ENCODE assay signal across 8 cellular contexts in genomic region chr16:30651124-30652004, GRCh38. TPM values are rescaled to one million over a fixed set of nuclear protein-coding genes. Genes with fewer than 3 reads are reported as not detected.
DNase-seq lines count a peak whose midpoint lies in the region; ATAC-seq, FAIRE-seq and TF ChIP-seq lines count a peak whose summit lies in the region.

No MANE protein-coding gene starts in this region.

- peaks cover 40% of the 10 kb centered on the region for H3K36me3 ChIP-seq in DND-41 (ENCODE audit: insufficient read depth, low read length)
- no peaks in the 10 kb centered on the region for H3K36me3 ChIP-seq in KMS-11 (ENCODE audit: insufficient read depth)
- H3K36me3 ChIP-seq in heart left ventricle, result peaks cover 0 to 42% (median 39%) of the 10 kb centered on the region in 9 donors

- H4K20me1 ChIP-seq in DND-41 (ENCODE audit: insufficient read depth, low read length) (no peaks in the 10 kb centered on the region), KMS-11 (ENCODE audit: insufficient read depth) (no peaks in the 10 kb centered on the region)

- H3K9ac ChIP-seq in DND-41 (ENCODE audit: low read depth, low read length) (peak overlapping the region; percentile 88), KMS-11 (peak overlapping the region; percentile 84)

- H3K9me3 ChIP-seq in DND-41 (ENCODE audit: insufficient read depth, low read length, severe bottlenecking) (no peaks in the 10 kb centered on the region), heart left ventricle (no peaks in the 10 kb centered on the region)

- H2AFZ ChIP-seq in DND-41 (ENCODE audit: low read depth, low read length) (peak overlapping the region; percentile 82), KMS-11 (ENCODE audit: low read depth) (peak overlapping the region; percentile 68)

- 0 to 1% (median 1%) methylated on average over 17 to 71 of the region's 71 CpGs for WGBS in heart left ventricle, 4 donors

- H3K79me2 ChIP-seq in DND-41 (ENCODE audit: insufficient read depth, low read length), result peaks cover 19% of the 10 kb centered on the region
- H3K79me2 ChIP-seq in KMS-11 (ENCODE audit: insufficient read depth, low read depth), result no peaks in the 10 kb centered on the region

- H3K4me3 ChIP-seq in DND-41 (ENCODE audit: low read depth in 1 of 2, low read length in 2 of 2) (peak overlapping the region; percentile 88 to 91), KMS-11 (IDR thresholded peaks at IDR 0.05; ENCODE audit: insufficient read depth, low read depth, low read length) (no peak overlapping the region), heart left ventricle (peak overlapping the region; percentile 60 to 93 (median 76))

- intact Hi-C loops in heart left ventricle (cut with DNase I), result loop anchor here in 3 of 10 donors (2.0 to 10.0 kb wide), 4 partner anchors 47 to 127 kb away; partner anchors contain the start of genes SRCAP (in 1 of the 3), ZNF688 (in 1 of the 3), ZNF768 (in 1 of the 3) and ZNF785 (in 1 of the 3)
- intact Hi-C loops in posterior vena cava (cut with DNase I), result no loop called here

- peak overlapping the region; percentile 93 for H3K27ac ChIP-seq in DND-41 (ENCODE audit: low read length)
- peak overlapping the region; percentile 74 for H3K27ac ChIP-seq in KMS-11
- H3K27ac ChIP-seq in heart left ventricle, result peak overlapping the region; percentile 67 to 99 (median 95)

- peaks cover 37% of the 10 kb centered on the region for H3K4me1 ChIP-seq in DND-41 (ENCODE audit: insufficient read depth, low read length)
- peaks cover 49% of the 10 kb centered on the region for H3K4me1 ChIP-seq in KMS-11 (ENCODE audit: low read depth, poor library complexity, severe bottlenecking)
- H3K4me1 ChIP-seq in heart left ventricle, result peaks cover 0 to 26% (median 14%) of the 10 kb centered on the region in 12 donors

- no peaks in the 10 kb centered on the region for H3K27me3 ChIP-seq in DND-41 (ENCODE audit: insufficient read depth, low read length, poor library complexity)
- no peaks in the 10 kb centered on the region for H3K27me3 ChIP-seq in KMS-11 (ENCODE audit: insufficient read depth, low read depth)
- H3K27me3 ChIP-seq in heart left ventricle, result no peaks in the 10 kb centered on the region

- DNase-seq in DND-41, result peak; percentile 67
- peak; percentile 45 for DNase-seq in SKM-1 treated with dmso at 0.1 percent for 144 hours (lab: John Stamatoyannopoulos, UW; ENCODE audit: unreplicated experiment)
- peak; percentile 55 for DNase-seq in activated naive CD8-positive, alpha-beta T cell treated with anti-CD3 and anti-CD28 coated beads, Interleukin-2, amount 50 U/mL, for 16 hours (ENCODE audit: low read depth, low spot score)
- peak; percentile 71 to 87 (median 75) for DNase-seq in heart left ventricle
- DNase-seq in posterior vena cava (ENCODE audit: low spot score), result peak; percentile 92
- DNase-seq in urothelium cell line (ENCODE audit: low spot score), result peak; percentile 81

- TF ChIP-seq CTCF in DND-41 (IDR thresholded peaks at IDR 0.05; ENCODE audit: borderline replicate concordance, extremely low read depth, low read length, poor library complexity, severe bottlenecking) (peak; percentile 72), KMS-11 (conservative IDR thresholded peaks at IDR 0.05; ENCODE audit: low read depth, low read length) (peak; percentile 56; the same call in 1 of the 2 replicates), heart left ventricle (IDR thresholded peaks at IDR 0.05) (peak; percentile 53 to 84 (median 72))

- no peak for TF ChIP-seq POLR2A in heart left ventricle (IDR thresholded peaks at IDR 0.05)

- no peak for FAIRE-seq in urothelium cell line (lab: Jason Lieb, UNC)

- ATAC-seq in DND-41 (ENCODE audit: insufficient read depth, low read depth), result peak; percentile 56
- ATAC-seq in GM21529 (IDR thresholded peaks at IDR 0.05; ENCODE audit: unreplicated experiment), result peak; percentile 54
- ATAC-seq in heart left ventricle, result peak; percentile 24 to 77 (median 60)

- H3K4me2 ChIP-seq in DND-41 (ENCODE audit: insufficient read depth, low read length), result peak overlapping the region; percentile 88
- peak overlapping the region; percentile 83 for H3K4me2 ChIP-seq in KMS-11

RNA-seq across cellular contexts. Expression of gene PRR14, which starts 0.6 kb away (rescaled TPM):
- total RNA-seq in heart left ventricle, result 10 to 100 TPM; 12.3 to 26.6 (median 20.2) TPM
- 10 to 100 TPM; 22.9 to 25.0 TPM for polyA plus RNA-seq in heart left ventricle
- total RNA-seq in posterior vena cava, result 10 to 100 TPM; 34.5 to 38.5 TPM

RNA-seq across cellular contexts. Expression of gene FBRS, which starts 6.9 kb away (rescaled TPM):
- total RNA-seq in heart left ventricle (10 to 100 TPM; 16.3 to 38.3 (median 31.9) TPM), posterior vena cava (10 to 100 TPM; 42.3 to 42.5 TPM)
- polyA plus RNA-seq in heart left ventricle, result 10 to 100 TPM; 27.2 to 38.1 TPM

RNA-seq across cellular contexts. Expression of gene ZNF689, which starts 41.2 kb away (rescaled TPM):
- 1 to 10 TPM; 4.0 to 7.9 (median 6.6) TPM for total RNA-seq in heart left ventricle
- polyA plus RNA-seq in heart left ventricle, result 1 to 10 TPM; 2.7 to 4.9 TPM
- 1 to 10 TPM; 6.9 to 7.1 TPM for total RNA-seq in posterior vena cava

RNA-seq across cellular contexts. Expression of gene SRCAP, which starts 47.6 kb away (rescaled TPM):
- total RNA-seq in heart left ventricle (10 to 100 TPM; 30.2 to 51.2 (median 44.7) TPM), posterior vena cava (10 to 100 TPM; 41.4 to 44.9 TPM)
- 10 to 100 TPM; 22.9 to 23.8 TPM for polyA plus RNA-seq in heart left ventricle
